9 cellular contexts compared by ENCODE assay signal in genomic region chr3:46931631-46932441, GRCh38. TPM values are rescaled to one million over a fixed set of nuclear protein-coding genes. Genes with fewer than 3 reads are reported as not detected.
DNase-seq lines count a peak whose midpoint lies in the region; ATAC-seq and TF ChIP-seq lines count a peak whose summit lies in the region.
"Had no signal": no experiment of that assay in that cellular context is flagged by ENCODE, and none has a peak within 500 bp of the region (broad histone marks: within the 10 kb centered on the region; RNA-seq: fewer than 3 reads in every experiment).

No MANE protein-coding gene starts in this region.

- TF ChIP-seq CTCF in HCT116 (IDR thresholded peaks at IDR 0.05 in 2 of 3, conservative IDR thresholded peaks at IDR 0.05 in 1 of 3; ENCODE audit: borderline replicate concordance in 1 of 3, insufficient read depth in 1 of 3, low read depth in 2 of 3, low read length in 2 of 3) (no peak), SU-DHL-6 (IDR thresholded peaks at IDR 0.05; ENCODE audit: insufficient read depth, low read length, poor library complexity, severe bottlenecking) (no peak), osteoblast (IDR thresholded peaks at IDR 0.05; ENCODE audit: extremely low read depth, low read depth, low read length) (no peak)

- DNase-seq in HCT116 (ENCODE audit: low read depth, low spot score) (no peak), osteoblast (ENCODE audit: insufficient read length, low spot score, missing footprints) (peak; percentile 93), NCI-H82 treated with DMSO at 0.1 percent for 48 hours (lab: John Stamatoyannopoulos, UW; ENCODE audit: unreplicated experiment) (no peak), iPS-NIHi11 (ENCODE audit: low spot score) (no peak)
- DNase-seq in stimulated activated CD4-positive, alpha-beta T cell treated with anti-CD3 and anti-CD28 coated beads, Interleukin-1b, Interleukin-23, amount 100 ng/mL, for 48 hours = no peak

- intact Hi-C loops in HCT116 (cut with micrococcal nuclease) = no loop called here

- H3K79me2 ChIP-seq in HCT116 (ENCODE audit: insufficient read depth, low read length) = peaks cover 98% of the 10 kb centered on the region
- peaks cover 65% of the 10 kb centered on the region for H3K79me2 ChIP-seq in SU-DHL-6 (ENCODE audit: insufficient read depth, low read length)
- H3K79me2 ChIP-seq in osteoblast (ENCODE audit: insufficient read depth, low read length) = peaks cover 80% of the 10 kb centered on the region

- H2AFZ ChIP-seq in HCT116 (ENCODE audit: low read depth, low read length, poor library complexity, severe bottlenecking) (no peak overlapping the region), SU-DHL-6 (ENCODE audit: low read depth, low read length, severe bottlenecking) (no peak overlapping the region), osteoblast (ENCODE audit: low read length) (no peak overlapping the region)

- H3K9me2 ChIP-seq in HCT116 (ENCODE audit: insufficient read depth) (no peaks in the 10 kb centered on the region), SU-DHL-6 (replicated peaks; ENCODE audit: insufficient read depth, low read length) (no peaks in the 10 kb centered on the region)

- H3K27me3 ChIP-seq in HCT116 (ENCODE audit: insufficient read depth, low read length) (no peaks in the 10 kb centered on the region), SU-DHL-6 (ENCODE audit: low read length) (no peaks in the 10 kb centered on the region), osteoblast (ENCODE audit: insufficient read depth, low read length) (no peaks in the 10 kb centered on the region)

- no peak for TF ChIP-seq POLR2A in HCT116 (IDR thresholded peaks at IDR 0.05; ENCODE audit: borderline replicate concordance, extremely low read depth, insufficient read depth, insufficient read length)

- H4K20me1 ChIP-seq in HCT116 (ENCODE audit: insufficient read depth) (peaks cover 7% of the 10 kb centered on the region; the same call in 1 of the 2 replicates), SU-DHL-6 (ENCODE audit: low read depth, low read length) (no peaks in the 10 kb centered on the region), osteoblast (ENCODE audit: insufficient read depth, low read length) (peaks cover 32% of the 10 kb centered on the region)

- peak; percentile 24; the same call in 1 of the 2 replicates for ATAC-seq in HCT116
- ATAC-seq in esophagus mucosa = peak; percentile 0
- no peak for ATAC-seq in HG02870 (IDR thresholded peaks at IDR 0.05; ENCODE audit: unreplicated experiment)

- H3F3A ChIP-seq in SU-DHL-6 (ENCODE audit: insufficient read depth) = peaks cover 50% of the 10 kb centered on the region

- H3K27ac ChIP-seq in HCT116 (ENCODE audit: low read depth, low read length) = peak overlapping the region; percentile 30; the same call in 1 of the 2 replicates
- peak overlapping the region; percentile 99 for H3K27ac ChIP-seq in SU-DHL-6 (ENCODE audit: low read depth, low read length)
- H3K27ac ChIP-seq in osteoblast (ENCODE audit: low read depth, low read length) = peak overlapping the region; percentile 62

- H3K4me3 ChIP-seq in HCT116 (replicated peaks in 1 of 2; ENCODE audit: low read depth in 1 of 2, low read length in 2 of 2) (no peak overlapping the region), SU-DHL-6 (ENCODE audit: insufficient read depth, low read length, poor library complexity, severe bottlenecking) (no peak overlapping the region), osteoblast (ENCODE audit: insufficient read depth, low read length) (no peak overlapping the region)

- POLR2A ChIA-PET in HCT116 (lab: Charles Lee) = interaction anchor here (0.6 kb wide), 1 partner anchor 45 kb away, joined by 5 read pairs; no protein-coding TSS in a partner anchor

- H3K9ac ChIP-seq in HCT116 (ENCODE audit: low read length) (no peak overlapping the region), SU-DHL-6 (ENCODE audit: low read length) (peak overlapping the region; percentile 18)

- no TSS peak for BruUV-seq in HCT116 (replicated peaks; lab: Mats Ljungman, UMichigan)

- RAD21 ChIA-PET in HCT116 (lab: Charles Lee; ENCODE audit: low non-redundant PET in 1 of 2, low total read pairs in 2 of 2, uncharacterized antibody in 2 of 2, unreplicated experiment in 2 of 2) = no interaction called here

- H3K9me3 ChIP-seq in HCT116 (ENCODE audit: control insufficient read depth in 1 of 2, insufficient read depth in 1 of 2, low read depth in 1 of 2, low read length in 2 of 2) (no peaks in the 10 kb centered on the region), SU-DHL-6 (ENCODE audit: insufficient read depth, low read length) (0 out of 2 replicates have a peak, but pooled peaks cover 4% of the 10 kb centered on the region), osteoblast (ENCODE audit: low read depth, low read length) (no peaks in the 10 kb centered on the region)

- CTCF ChIA-PET in HCT116 (lab: Charles Lee) = interaction anchor here (0.8 to 1.0 kb wide), 2 partner anchors 10 to 22 kb away, joined by 3 read pairs; no protein-coding TSS in a partner anchor

- H3K4me1 ChIP-seq in HCT116 (ENCODE audit: control insufficient read depth in 1 of 2, insufficient read depth in 2 of 2, low read length in 2 of 2) = peaks cover 55 to 67% of the 10 kb centered on the region in 2 experiments
- H3K4me1 ChIP-seq in osteoblast (ENCODE audit: insufficient read depth, low read length) = peaks cover 51% of the 10 kb centered on the region

- H3K4me2 ChIP-seq in HCT116 (ENCODE audit: low read length) (peak overlapping the region; percentile 28), SU-DHL-6 (ENCODE audit: low read depth, low read length, poor library complexity, severe bottlenecking) (peak overlapping the region; percentile 44), osteoblast (ENCODE audit: insufficient read depth, low read length) (peak overlapping the region; percentile 60)

- peaks cover 0 to 13% of the 10 kb centered on the region in 2 experiments; a peak in 2 of 4 replicates for H3K36me3 ChIP-seq in HCT116 (ENCODE audit: control insufficient read depth in 1 of 2, insufficient read depth in 2 of 2, low read length in 2 of 2)
- H3K36me3 ChIP-seq in SU-DHL-6 (ENCODE audit: low read length) = peaks cover 9% of the 10 kb centered on the region
- H3K36me3 ChIP-seq in osteoblast (ENCODE audit: insufficient read depth, low read length) = peaks cover 3% of the 10 kb centered on the region

- TF ChIP-seq RAD21 in HCT116 (IDR thresholded peaks at IDR 0.05; ENCODE audit: low read depth) = no peak

TF ChIP-seq in HCT116, 20 proteins besides CTCF, POLR2A, EP300 and RAD21:
- TF ChIP-seq MAX (IDR thresholded peaks at IDR 0.05) = no peak
- TF ChIP-seq EZH2 (IDR thresholded peaks at IDR 0.05) = no peak
- peak; percentile 28; the same call in 1 of the 2 replicates for TF ChIP-seq SP1 (IDR thresholded peaks at IDR 0.05; ENCODE audit: low read depth)
- TF ChIP-seq CEBPB (IDR thresholded peaks at IDR 0.05; ENCODE audit: low read depth) = no peak

RNA-seq across cellular contexts. Expression of gene CCDC12, which starts 44.7 kb away (rescaled TPM):
- total RNA-seq in HCT116 (2021; ENCODE audit: unreplicated experiment) = 46.5 TPM
- polyA plus RNA-seq in HCT116 (2012) = 53.5 and 55.3 TPM in 2 replicates
- total RNA-seq in esophagus mucosa = 50.2 TPM
- total RNA-seq in osteoblast = 17.4 and 20.6 TPM in 2 replicates

RNA-seq across cellular contexts. Expression of gene NBEAL2, which starts 47.6 kb away (rescaled TPM):
- total RNA-seq in HCT116 (2021; ENCODE audit: unreplicated experiment) (72.9 TPM), esophagus mucosa (117 TPM), osteoblast (2.1 and 4.3 TPM in 2 replicates)
- polyA plus RNA-seq in HCT116 (2012) = 55.2 and 61.9 TPM in 2 replicates

RNA-seq across cellular contexts. Expression of gene PTH1R, which starts 54.3 kb away (rescaled TPM):
- 0.32 TPM for total RNA-seq in HCT116 (2021; ENCODE audit: unreplicated experiment)
- 0.48 and 0.50 TPM in 2 replicates for polyA plus RNA-seq in HCT116 (2012)
- total RNA-seq in esophagus mucosa = 0.28 TPM
- 0.29 and 0.36 TPM in 2 replicates for total RNA-seq in osteoblast
- polyA plus RNA-seq: neural cell had no signal

Comparison
In these comparisons a context has a peak if more than half of its experiments do, and no peak if none do; other contexts are left out.
1. H3K27ac ChIP-seq: peak in every context shown above with its lines; median percentile 99 in SU-DHL-6; 62 in osteoblast; 30 in HCT116.
2. RNA of gene NBEAL2, which starts 47.6 kb away (total RNA-seq): 117 TPM in esophagus mucosa (single experiment) and 72.9 TPM in HCT116 (single experiment); 2.1 to 4.3 TPM in osteoblast; every median in the first group is over 10 times any median in the second.
3. Peak in every context shown above with its lines, with median percentiles within 50 percentile points of each other: H3K4me2 ChIP-seq.